In genomic region chr11:63613517-63614135, GRCh38 we compare ENCODE assay signal across 2 cellular contexts.
TF ChIP-seq lines count a peak whose summit lies in the region.

No MANE protein-coding gene starts in this region.

TF ChIP-seq in SK-N-SH treated with all-trans-retinoic acid at 6 μM for 48 hours, 23 proteins besides CTCF, POLR2A, EP300 and RAD21 (continued from another document):
- TF ChIP-seq TCF4 (CRISPR knock-in tag; IDR thresholded peaks at IDR 0.05; ENCODE audit: borderline replicate concordance) (no peak), ZNF70 (CRISPR knock-in tag; IDR thresholded peaks at IDR 0.05) (no peak), BACH2 (CRISPR knock-in tag; IDR thresholded peaks at IDR 0.05; ENCODE audit: borderline replicate concordance) (no peak), PPARA (CRISPR knock-in tag; IDR thresholded peaks at IDR 0.05; ENCODE audit: borderline replicate concordance) (no peak), CSRNP3 (CRISPR knock-in tag; IDR thresholded peaks at IDR 0.05) (no peak), TOX (CRISPR knock-in tag; IDR thresholded peaks at IDR 0.05; ENCODE audit: borderline replicate concordance) (no peak), ZFP3 (CRISPR knock-in tag; IDR thresholded peaks at IDR 0.05) (no peak), CREB5 (CRISPR knock-in tag; IDR thresholded peaks at IDR 0.05; ENCODE audit: low read depth) (no peak), GLIS3 (CRISPR knock-in tag; IDR thresholded peaks at IDR 0.05) (no peak), ZNF8 (CRISPR knock-in tag; IDR thresholded peaks at IDR 0.05) (no peak), TSHZ2 (CRISPR knock-in tag; IDR thresholded peaks at IDR 0.05) (no peak), RARB (CRISPR knock-in tag; IDR thresholded peaks at IDR 0.05) (no peak), SNAI2 (CRISPR knock-in tag; IDR thresholded peaks at IDR 0.05) (no peak)
- TF ChIP-seq, protein P1, sequence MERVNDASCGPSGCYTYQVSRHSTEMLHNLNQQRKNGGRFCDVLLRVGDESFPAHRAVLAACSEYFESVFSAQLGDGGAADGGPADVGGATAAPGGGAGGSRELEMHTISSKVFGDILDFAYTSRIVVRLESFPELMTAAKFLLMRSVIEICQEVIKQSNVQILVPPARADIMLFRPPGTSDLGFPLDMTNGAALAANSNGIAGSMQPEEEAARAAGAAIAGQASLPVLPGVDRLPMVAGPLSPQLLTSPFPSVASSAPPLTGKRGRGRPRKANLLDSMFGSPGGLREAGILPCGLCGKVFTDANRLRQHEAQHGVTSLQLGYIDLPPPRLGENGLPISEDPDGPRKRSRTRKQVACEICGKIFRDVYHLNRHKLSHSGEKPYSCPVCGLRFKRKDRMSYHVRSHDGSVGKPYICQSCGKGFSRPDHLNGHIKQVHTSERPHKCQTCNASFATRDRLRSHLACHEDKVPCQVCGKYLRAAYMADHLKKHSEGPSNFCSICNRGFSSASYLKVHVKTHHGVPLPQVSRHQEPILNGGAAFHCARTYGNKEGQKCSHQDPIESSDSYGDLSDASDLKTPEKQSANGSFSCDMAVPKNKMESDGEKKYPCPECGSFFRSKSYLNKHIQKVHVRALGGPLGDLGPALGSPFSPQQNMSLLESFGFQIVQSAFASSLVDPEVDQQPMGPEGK (CRISPR knock-in tag; IDR thresholded peaks at IDR 0.05; ENCODE audit: borderline replicate concordance), result no peak
- TF ChIP-seq, protein P2, sequence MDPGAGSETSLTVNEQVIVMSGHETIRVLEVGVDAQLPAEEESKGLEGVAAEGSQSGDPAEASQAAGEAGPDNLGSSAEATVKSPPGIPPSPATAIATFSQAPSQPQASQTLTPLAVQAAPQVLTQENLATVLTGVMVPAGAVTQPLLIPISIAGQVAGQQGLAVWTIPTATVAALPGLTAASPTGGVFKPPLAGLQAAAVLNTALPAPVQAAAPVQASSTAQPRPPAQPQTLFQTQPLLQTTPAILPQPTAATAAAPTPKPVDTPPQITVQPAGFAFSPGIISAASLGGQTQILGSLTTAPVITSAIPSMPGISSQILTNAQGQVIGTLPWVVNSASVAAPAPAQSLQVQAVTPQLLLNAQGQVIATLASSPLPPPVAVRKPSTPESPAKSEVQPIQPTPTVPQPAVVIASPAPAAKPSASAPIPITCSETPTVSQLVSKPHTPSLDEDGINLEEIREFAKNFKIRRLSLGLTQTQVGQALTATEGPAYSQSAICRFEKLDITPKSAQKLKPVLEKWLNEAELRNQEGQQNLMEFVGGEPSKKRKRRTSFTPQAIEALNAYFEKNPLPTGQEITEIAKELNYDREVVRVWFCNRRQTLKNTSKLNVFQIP (CRISPR knock-in tag; IDR thresholded peaks at IDR 0.05; ENCODE audit: borderline replicate concordance, low read depth), result no peak

TF ChIP-seq in K562, 482 proteins besides CTCF, POLR2A, EP300 and RAD21 (continues in another document):
- TF ChIP-seq PHF21A (IDR thresholded peaks at IDR 0.05; ENCODE audit: borderline replicate concordance, low read depth) (no peak), KDM1A (IDR thresholded peaks at IDR 0.05) (0 out of 4 replicates have a peak, but pooled peaks of 1 of the 2 experiments have one; percentile 19), HCFC1 (IDR thresholded peaks at IDR 0.05; ENCODE audit: low read depth, low read length) (no peak), CAMTA2 (CRISPR knock-in tag; conservative IDR thresholded peaks at IDR 0.05) (no peak), ZNF655 (CRISPR knock-in tag; IDR thresholded peaks at IDR 0.05) (no peak), NR2F6 (CRISPR knock-in tag; IDR thresholded peaks at IDR 0.05) (no peak), HNRNPL (IDR thresholded peaks at IDR 0.05; ENCODE audit: low read depth, low read length) (0 out of 2 replicates have a peak, but pooled peaks have one; percentile 3), HDAC6 (IDR thresholded peaks at IDR 0.05; ENCODE audit: low read depth, low read length) (no peak), TEAD4 (IDR thresholded peaks at IDR 0.05; ENCODE audit: low read length) (no peak), TEAD4 (CRISPR knock-in tag; IDR thresholded peaks at IDR 0.05; ENCODE audit: borderline replicate concordance) (no peak), CEBPG (CRISPR knock-in tag; IDR thresholded peaks at IDR 0.05) (no peak), CEBPG (tag; conservative IDR thresholded peaks at IDR 0.05 in 1 of 2, IDR thresholded peaks at IDR 0.05 in 1 of 2) (no peak), RAD51 (IDR thresholded peaks at IDR 0.05; ENCODE audit: borderline replicate concordance, low read depth) (0 out of 2 replicates have a peak, but pooled peaks have one; percentile 15), USF1 (CRISPR knock-in tag; IDR thresholded peaks at IDR 0.05) (0 out of 2 replicates have a peak, but pooled peaks have one; percentile 37), ZBTB43 (CRISPR knock-in tag; IDR thresholded peaks at IDR 0.05) (no peak), ZNF707 (CRISPR knock-in tag; conservative IDR thresholded peaks at IDR 0.05) (no peak), KDM5B (IDR thresholded peaks at IDR 0.05; ENCODE audit: insufficient replicate concordance, low read depth, low read length) (no peak), L3MBTL2 (IDR thresholded peaks at IDR 0.05) (no peak), ETV1 (tag; conservative IDR thresholded peaks at IDR 0.05; ENCODE audit: low read depth) (no peak), MITF (IDR thresholded peaks at IDR 0.05) (no peak), PHB2 (IDR thresholded peaks at IDR 0.05; ENCODE audit: low read depth) (no peak), TFAP4 (CRISPR knock-in tag; IDR thresholded peaks at IDR 0.05; ENCODE audit: borderline replicate concordance) (peak; percentile 61)
- TF ChIP-seq, protein P3, sequence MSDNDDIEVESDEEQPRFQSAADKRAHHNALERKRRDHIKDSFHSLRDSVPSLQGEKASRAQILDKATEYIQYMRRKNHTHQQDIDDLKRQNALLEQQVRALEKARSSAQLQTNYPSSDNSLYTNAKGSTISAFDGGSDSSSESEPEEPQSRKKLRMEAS (CRISPR knock-in tag; IDR thresholded peaks at IDR 0.05), result peak; percentile 68; the same call in 1 of the 2 replicates
- TF ChIP-seq, protein P4, sequence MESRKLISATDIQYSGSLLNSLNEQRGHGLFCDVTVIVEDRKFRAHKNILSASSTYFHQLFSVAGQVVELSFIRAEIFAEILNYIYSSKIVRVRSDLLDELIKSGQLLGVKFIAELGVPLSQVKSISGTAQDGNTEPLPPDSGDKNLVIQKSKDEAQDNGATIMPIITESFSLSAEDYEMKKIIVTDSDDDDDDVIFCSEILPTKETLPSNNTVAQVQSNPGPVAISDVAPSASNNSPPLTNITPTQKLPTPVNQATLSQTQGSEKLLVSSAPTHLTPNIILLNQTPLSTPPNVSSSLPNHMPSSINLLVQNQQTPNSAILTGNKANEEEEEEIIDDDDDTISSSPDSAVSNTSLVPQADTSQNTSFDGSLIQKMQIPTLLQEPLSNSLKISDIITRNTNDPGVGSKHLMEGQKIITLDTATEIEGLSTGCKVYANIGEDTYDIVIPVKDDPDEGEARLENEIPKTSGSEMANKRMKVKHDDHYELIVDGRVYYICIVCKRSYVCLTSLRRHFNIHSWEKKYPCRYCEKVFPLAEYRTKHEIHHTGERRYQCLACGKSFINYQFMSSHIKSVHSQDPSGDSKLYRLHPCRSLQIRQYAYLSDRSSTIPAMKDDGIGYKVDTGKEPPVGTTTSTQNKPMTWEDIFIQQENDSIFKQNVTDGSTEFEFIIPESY (CRISPR knock-in tag; IDR thresholded peaks at IDR 0.05), result 0 out of 2 replicates have a peak, but pooled peaks have one; percentile 0
